In the genomic region with DNA sequence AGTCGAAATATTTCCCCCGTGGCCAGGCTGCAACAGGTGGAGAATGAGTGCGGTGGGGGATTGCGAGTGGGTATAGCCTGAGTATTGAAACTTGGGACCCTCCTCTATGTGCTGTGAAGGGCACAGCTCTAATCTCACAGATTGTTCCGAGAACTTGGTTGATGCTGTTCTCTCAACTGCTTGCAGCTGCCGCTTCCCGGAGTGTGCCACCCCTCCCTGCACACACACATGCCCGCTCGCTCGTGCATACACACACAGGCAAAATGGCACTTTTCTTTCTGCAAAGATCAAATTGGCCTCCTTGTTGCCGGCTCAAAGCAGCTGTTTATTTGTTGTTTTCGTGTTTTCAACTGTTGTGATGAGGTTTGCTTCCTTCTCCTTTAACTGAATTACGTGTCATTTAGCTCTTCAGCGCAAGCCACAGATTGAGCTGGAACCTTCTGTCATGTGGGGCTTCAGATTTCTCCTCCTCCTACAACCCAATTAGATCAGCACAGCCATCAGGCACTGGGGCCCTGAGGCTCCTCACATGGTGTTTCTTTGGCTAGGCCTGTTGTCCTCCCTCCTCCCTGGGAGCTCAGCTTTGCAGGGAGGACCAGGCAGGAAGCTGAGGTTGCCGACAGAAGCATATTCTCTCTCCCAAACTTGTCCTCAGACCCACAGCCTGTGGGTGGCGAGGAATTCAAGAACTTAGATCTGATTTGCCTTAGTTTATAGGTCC, we compare ENCODE assay signal across 18 cellular contexts. TPM values are rescaled to one million over a fixed set of nuclear protein-coding genes. Genes with fewer than 3 reads are reported as not detected.
DNase-seq lines count a peak whose midpoint lies in the region; TF ChIP-seq lines count a peak whose summit lies in the region.
"Had no signal": no experiment of that assay in that cellular context is flagged by ENCODE, and none has a peak within 500 bp of the region (broad histone marks: within the 10 kb centered on the region; RNA-seq: fewer than 3 reads in every experiment).

No MANE protein-coding gene starts in this region.

- H3K4me1 Mint-ChIP-seq in glutamatergic neuron (ENCODE audit: low read depth, unreplicated experiment) = peaks cover 34% of the 10 kb centered on the region
- H3K4me1 Mint-ChIP-seq: CD4-positive, alpha-beta memory T cell had no signal

- peak overlapping the region; percentile 43 for H3K4me3 Mint-ChIP-seq in glutamatergic neuron (ENCODE audit: unreplicated experiment)

- H3K27ac Mint-ChIP-seq in glutamatergic neuron (ENCODE audit: unreplicated experiment) = peak overlapping the region; percentile 83
- H3K27ac Mint-ChIP-seq: CD4-positive, alpha-beta memory T cell had no signal

- H3K36me3 Mint-ChIP-seq in glutamatergic neuron (ENCODE audit: unreplicated experiment) = no peaks in the 10 kb centered on the region
- H3K36me3 Mint-ChIP-seq: CD4-positive, alpha-beta memory T cell had no signal

- DNase-seq in Ammon's horn (ENCODE audit: low spot score) (peak; percentile 81), SK-MEL-5 (ENCODE audit: low read depth, low spot score) (peak; percentile 6), glutamatergic neuron (no peak), retina (peak; percentile 43), DMS114 treated with DMSO at 0.1 percent for 48 hours (lab: John Stamatoyannopoulos, UW; ENCODE audit: unreplicated experiment) (no peak)
- DNase-seq in central memory CD4-positive, alpha-beta T cell = no peak
- no peak for DNase-seq in activated CD4-positive, alpha-beta T cell treated with anti-CD3 and anti-CD28 coated beads, Interleukin-2, amount 50 U/mL, for 1 hour
- DNase-seq: AML-193; CD4-positive, alpha-beta memory T cell; DND-41; GDM1; GOT3; KG1; NCI-H1092; NCI-H510A; SIG-M5 had no signal

- peaks cover 4% of the 10 kb centered on the region for H3K27me3 Mint-ChIP-seq in glutamatergic neuron (ENCODE audit: unreplicated experiment)

- no peak for TF ChIP-seq CTCF in glutamatergic neuron (IDR thresholded peaks at IDR 0.05; ENCODE audit: partially characterized antibody, unreplicated experiment)

- peaks cover 7% of the 10 kb centered on the region for H3K9me3 Mint-ChIP-seq in glutamatergic neuron (ENCODE audit: unreplicated experiment)
- H3K9me3 Mint-ChIP-seq: CD4-positive, alpha-beta memory T cell had no signal

- in situ Hi-C loops in SK-MEL-5 (cut with HindIII; ENCODE audit: low pct_unique_long_range_greater_than_20kb, low sequenced_read_pairs) = no loop called here

RNA-seq across cellular contexts. Expression of a gene that starts 13.9 kb away (rescaled TPM):
- total RNA-seq in SK-MEL-5 (2014; rRNA removed; shearing (Covaris generic)) = 3.7 and 4.8 TPM in 2 replicates
- polyA plus RNA-seq in SK-MEL-5 (2015; cell fraction: cytosol; rRNA removed) = 21.5 and 29.2 TPM in 2 replicates
- 30.0 and 36.2 TPM in 2 replicates for polyA plus RNA-seq in SK-MEL-5 (2015; cell fraction: nucleus; rRNA removed)
- 240 TPM for total RNA-seq in glutamatergic neuron (ENCODE audit: unreplicated experiment)
- total RNA-seq: M059J had no signal
- polyA plus RNA-seq: A549; CD4-positive, alpha-beta memory T cell had no signal

Comparison
In these comparisons a context has a peak if more than half of its experiments do, and no peak if none do; other contexts are left out.
1. DNase-seq: peak in Ammon's horn (single experiment), SK-MEL-5 (single experiment) and retina (single experiment); none in glutamatergic neuron (single experiment), central memory CD4-positive, alpha-beta T cell (single experiment), activated CD4-positive, alpha-beta T cell treated with anti-CD3 and anti-CD28 coated beads, Interleukin-2, amount 50 U/mL, for 1 hour (single experiment) and DMS114 treated with DMSO at 0.1 percent for 48 hours (single experiment).
2. RNA of a gene that starts 13.9 kb away (total RNA-seq): 240 TPM in glutamatergic neuron (single experiment); 3.7 to 4.8 TPM in SK-MEL-5; every median in the first group is over 10 times any median in the second.